ENCODE assay signal across 9 cellular contexts in the genomic region with DNA sequence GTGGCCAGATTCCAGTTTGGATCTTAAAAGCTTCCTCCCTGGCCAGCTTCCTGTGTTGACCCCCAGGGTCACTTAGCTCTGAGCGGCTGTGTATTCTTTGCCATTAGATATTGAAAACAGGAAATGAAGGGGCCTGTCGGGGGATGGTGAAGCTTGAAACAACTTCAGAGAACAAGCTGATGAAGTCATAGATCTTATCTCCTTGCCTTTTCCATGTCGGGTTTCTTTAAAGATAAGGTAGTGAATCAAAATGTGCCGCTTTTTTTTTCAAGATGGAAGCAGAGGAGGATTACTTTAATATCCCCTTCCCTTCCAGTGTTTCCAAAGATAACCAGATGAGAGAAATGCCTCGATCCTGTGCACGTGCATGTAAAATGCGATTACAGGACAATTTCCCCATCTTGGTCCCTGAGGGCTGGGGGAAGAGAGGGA.
DNase-seq lines count a peak whose midpoint lies in the region; ATAC-seq, FAIRE-seq and TF ChIP-seq lines count a peak whose summit lies in the region.
"Had no signal": no experiment of that assay in that cellular context is flagged by ENCODE, and none has a peak within 500 bp of the region (broad histone marks: within the 10 kb centered on the region; RNA-seq: fewer than 3 reads in every experiment).

No MANE protein-coding gene starts in this region.

- CTCF ChIA-PET in activated CD4-positive, alpha-beta T cell treated with anti-CD3 and anti-CD28 coated beads, Interleukin-2, amount 10 ng/mL, durations not matched to agents 7 days and 5 days (lab: Charles Lee), result interaction anchor here (0.6 to 2.5 kb wide), 4 partner anchors 12 to 1909 kb away, joined by 3 to 12 read pairs (median 4); no protein-coding TSS in a partner anchor
- CTCF ChIA-PET in endothelial cell of umbilical vein (lab: Charles Lee), result interaction anchor here (0.7 to 1.5 kb wide), 3 partner anchors 12 to 49 kb away, joined by 3 read pairs; no protein-coding TSS in a partner anchor

- peaks cover 40% of the 10 kb centered on the region for H3K4me1 Mint-ChIP-seq in activated CD4-positive, alpha-beta T cell treated with anti-CD3 and anti-CD28 coated beads, Interleukin-2, amount 10 ng/mL, durations not matched to agents 7 days and 5 days

- H3K9me3 ChIP-seq in endothelial cell of umbilical vein (replicated peaks; ENCODE audit: control insufficient read depth, insufficient read depth, low read length), result no peaks in the 10 kb centered on the region
- H3K9me3 ChIP-seq in WERI-Rb-1 (ENCODE audit: severe bottlenecking), result no peaks in the 10 kb centered on the region

- peak overlapping the region in 1 of 3 experiments; percentile 20 for H3K4me3 ChIP-seq in endothelial cell of umbilical vein (replicated peaks in 1 of 3; ENCODE audit: insufficient read depth in 1 of 3, low read depth in 1 of 3, low read length in 3 of 3)
- H3K4me3 ChIP-seq in WERI-Rb-1 (ENCODE audit: low read depth, low read length), result no peak overlapping the region

- H3K27me3 ChIP-seq in endothelial cell of umbilical vein (ENCODE audit: control insufficient read depth in 2 of 2, insufficient read depth in 2 of 2, low read length in 2 of 2), result no peaks in the 10 kb centered on the region
- H3K27me3 ChIP-seq in WERI-Rb-1 (ENCODE audit: insufficient read depth, low read depth, severe bottlenecking), result peaks cover 14% of the 10 kb centered on the region

- H3K9ac ChIP-seq in endothelial cell of umbilical vein (replicated peaks; ENCODE audit: extremely low read depth, insufficient read depth, low read length), result peak overlapping the region; percentile 25

- H3K79me2 ChIP-seq in endothelial cell of umbilical vein (ENCODE audit: control insufficient read depth, insufficient read depth, low read length), result no peaks in the 10 kb centered on the region

- H3K27ac Mint-ChIP-seq in activated CD4-positive, alpha-beta T cell treated with anti-CD3 and anti-CD28 coated beads, Interleukin-2, amount 10 ng/mL, durations not matched to agents 7 days and 5 days, result peak overlapping the region; percentile 96

- H2AFZ ChIP-seq in endothelial cell of umbilical vein (ENCODE audit: low read depth, low read length), result peak overlapping the region; percentile 64

- dilution Hi-C loops in endothelial cell of umbilical vein (cut with MboI; ENCODE audit: extremely low pct_ligation_motif_present, low sequenced_read_pairs), result no loop called here

- POLR2A ChIA-PET in activated CD4-positive, alpha-beta T cell treated with anti-CD3 and anti-CD28 coated beads, Interleukin-2, amount 10 ng/mL, durations not matched to agents 7 days and 5 days (lab: Charles Lee), result interaction anchor here (0.6 kb wide), 1 partner anchor 183 kb away, joined by 3 read pairs; no protein-coding TSS in a partner anchor
- POLR2A ChIA-PET in endothelial cell of umbilical vein (lab: Charles Lee), result interaction anchor here (0.7 kb wide), 1 partner anchor 101 kb away, joined by 4 read pairs; no protein-coding TSS in a partner anchor

- intact Hi-C loops in endothelial cell of umbilical vein (cut with micrococcal nuclease), result loop anchor here (1.0 to 10.0 kb wide), 4 partner anchors 48 to 507 kb away; a partner anchor contains a TSS

- FAIRE-seq in endothelial cell of umbilical vein (lab: Jason Lieb, UNC), result peak; percentile 97

- H3K36me3 Mint-ChIP-seq in activated CD4-positive, alpha-beta T cell treated with anti-CD3 and anti-CD28 coated beads, Interleukin-2, amount 10 ng/mL, durations not matched to agents 7 days and 5 days (ENCODE audit: low read depth), result peaks cover 13% of the 10 kb centered on the region

- H3K9me1 ChIP-seq in endothelial cell of umbilical vein (replicated peaks; ENCODE audit: control insufficient read depth, extremely low read depth, insufficient read depth, low read length), result no peaks in the 10 kb centered on the region

- TF ChIP-seq CTCF in endothelial cell of umbilical vein (IDR thresholded peaks at IDR 0.05; ENCODE audit: extremely low read depth in 1 of 2, insufficient read depth in 1 of 2, low read depth in 1 of 2, low read length in 2 of 2) (no peak), WERI-Rb-1 (IDR thresholded peaks at IDR 0.05; ENCODE audit: low read depth, low read length) (no peak)

- DNase-seq in M059J (ENCODE audit: low read depth), result peak; percentile 71
- DNase-seq in activated CD4-positive, alpha-beta T cell treated with anti-CD3 and anti-CD28 coated beads, Interleukin-2, amount 10 ng/mL, durations not matched to agents 7 days and 5 days, result peak; percentile 61
- DNase-seq in endothelial cell of umbilical vein (ENCODE audit: low read depth, low spot score), result peak; percentile 92
- DNase-seq in stimulated activated CD4-positive, alpha-beta T cell treated with anti-CD3 and anti-CD28 coated beads, Interleukin-4, amount 100 ng/mL, for 24 hours, result peak; percentile 60
- no peak for DNase-seq in WERI-Rb-1
- no peak for DNase-seq in AG08396 (ENCODE audit: low spot score)
- no peak for DNase-seq in NOMO-1 treated with DMSO at 0.1 percent for 48 hours (lab: John Stamatoyannopoulos, UW; ENCODE audit: unreplicated experiment)
- DNase-seq: foreskin melanocyte had no signal

- no peaks in the 10 kb centered on the region for H4K20me1 ChIP-seq in endothelial cell of umbilical vein (replicated peaks; ENCODE audit: control insufficient read depth, extremely low read depth, insufficient read depth, low read length)

- H3K27ac ChIP-seq in endothelial cell of umbilical vein (ENCODE audit: insufficient read depth, low read depth, low read length) (peak overlapping the region; percentile 84), WERI-Rb-1 (no peak overlapping the region)

- peak overlapping the region; percentile 49 for H3K4me2 ChIP-seq in endothelial cell of umbilical vein (ENCODE audit: insufficient read depth, low read length)

- BruUV-seq in endothelial cell of umbilical vein (replicated peaks; lab: Mats Ljungman, UMichigan), result no TSS peak

- TF ChIP-seq POLR2A in endothelial cell of umbilical vein (IDR thresholded peaks at IDR 0.05; ENCODE audit: low read depth, low read length), result no peak

- peaks cover 37% of the 10 kb centered on the region for H3K4me1 ChIP-seq in endothelial cell of umbilical vein (ENCODE audit: control insufficient read depth, extremely low read depth, insufficient read depth, low read length)

- H3K27me3 Mint-ChIP-seq in activated CD4-positive, alpha-beta T cell treated with anti-CD3 and anti-CD28 coated beads, Interleukin-2, amount 10 ng/mL, durations not matched to agents 7 days and 5 days, result no peaks in the 10 kb centered on the region

- peak overlapping the region; percentile 51 for H3K4me3 Mint-ChIP-seq in activated CD4-positive, alpha-beta T cell treated with anti-CD3 and anti-CD28 coated beads, Interleukin-2, amount 10 ng/mL, durations not matched to agents 7 days and 5 days

- H3K36me3 ChIP-seq in endothelial cell of umbilical vein (ENCODE audit: control insufficient read depth in 2 of 2, extremely low read depth in 1 of 2, insufficient read depth in 2 of 2, low read length in 2 of 2) (no peaks in the 10 kb centered on the region), WERI-Rb-1 (no peaks in the 10 kb centered on the region)

- no peak for ATAC-seq in GM18520 (IDR thresholded peaks at IDR 0.05; ENCODE audit: unreplicated experiment)

- peaks cover 12% of the 10 kb centered on the region for H3K9me3 Mint-ChIP-seq in activated CD4-positive, alpha-beta T cell treated with anti-CD3 and anti-CD28 coated beads, Interleukin-2, amount 10 ng/mL, durations not matched to agents 7 days and 5 days

TF ChIP-seq in endothelial cell of umbilical vein, 7 proteins besides CTCF, POLR2A, EP300 and RAD21:
- no peak for TF ChIP-seq EZH2 (IDR thresholded peaks at IDR 0.05; ENCODE audit: borderline replicate concordance, low read depth, low read length, severe bottlenecking)
- TF ChIP-seq, protein P1, sequence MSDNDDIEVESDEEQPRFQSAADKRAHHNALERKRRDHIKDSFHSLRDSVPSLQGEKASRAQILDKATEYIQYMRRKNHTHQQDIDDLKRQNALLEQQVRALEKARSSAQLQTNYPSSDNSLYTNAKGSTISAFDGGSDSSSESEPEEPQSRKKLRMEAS (IDR thresholded peaks at IDR 0.05; ENCODE audit: insufficient read depth, insufficient read length), result no peak
- peak; percentile 35 for TF ChIP-seq POLR2AphosphoS5 (IDR thresholded peaks at IDR 0.05; ENCODE audit: insufficient read depth, low read depth, low read length)
- TF ChIP-seq FOS (IDR thresholded peaks at IDR 0.05; ENCODE audit: borderline replicate concordance, insufficient read depth, low read length), result peak; percentile 23
- TF ChIP-seq JUN (IDR thresholded peaks at IDR 0.05; ENCODE audit: borderline replicate concordance, insufficient read depth, insufficient read length, low read depth), result peak; percentile 67
- TF ChIP-seq MYC (IDR thresholded peaks at IDR 0.05; ENCODE audit: low read depth, low read length), result no peak
- TF ChIP-seq GATA2 (IDR thresholded peaks at IDR 0.05; ENCODE audit: insufficient read depth, insufficient read length, low read depth, low read length), result peak; percentile 99
TF ChIP-seq in endothelial cell of umbilical vein: peak in this region for 4.

Comparison
In these comparisons a context has a peak if more than half of its experiments do, and no peak if none do; other contexts are left out.
1. DNase-seq: peak in M059J (single experiment), activated CD4-positive, alpha-beta T cell treated with anti-CD3 and anti-CD28 coated beads, Interleukin-2, amount 10 ng/mL, durations not matched to agents 7 days and 5 days (single experiment), endothelial cell of umbilical vein (single experiment) and stimulated activated CD4-positive, alpha-beta T cell treated with anti-CD3 and anti-CD28 coated beads, Interleukin-4, amount 100 ng/mL, for 24 hours (single experiment); none in WERI-Rb-1 (single experiment), AG08396 (single experiment) and NOMO-1 treated with DMSO at 0.1 percent for 48 hours (single experiment).